In the genomic region with DNA sequence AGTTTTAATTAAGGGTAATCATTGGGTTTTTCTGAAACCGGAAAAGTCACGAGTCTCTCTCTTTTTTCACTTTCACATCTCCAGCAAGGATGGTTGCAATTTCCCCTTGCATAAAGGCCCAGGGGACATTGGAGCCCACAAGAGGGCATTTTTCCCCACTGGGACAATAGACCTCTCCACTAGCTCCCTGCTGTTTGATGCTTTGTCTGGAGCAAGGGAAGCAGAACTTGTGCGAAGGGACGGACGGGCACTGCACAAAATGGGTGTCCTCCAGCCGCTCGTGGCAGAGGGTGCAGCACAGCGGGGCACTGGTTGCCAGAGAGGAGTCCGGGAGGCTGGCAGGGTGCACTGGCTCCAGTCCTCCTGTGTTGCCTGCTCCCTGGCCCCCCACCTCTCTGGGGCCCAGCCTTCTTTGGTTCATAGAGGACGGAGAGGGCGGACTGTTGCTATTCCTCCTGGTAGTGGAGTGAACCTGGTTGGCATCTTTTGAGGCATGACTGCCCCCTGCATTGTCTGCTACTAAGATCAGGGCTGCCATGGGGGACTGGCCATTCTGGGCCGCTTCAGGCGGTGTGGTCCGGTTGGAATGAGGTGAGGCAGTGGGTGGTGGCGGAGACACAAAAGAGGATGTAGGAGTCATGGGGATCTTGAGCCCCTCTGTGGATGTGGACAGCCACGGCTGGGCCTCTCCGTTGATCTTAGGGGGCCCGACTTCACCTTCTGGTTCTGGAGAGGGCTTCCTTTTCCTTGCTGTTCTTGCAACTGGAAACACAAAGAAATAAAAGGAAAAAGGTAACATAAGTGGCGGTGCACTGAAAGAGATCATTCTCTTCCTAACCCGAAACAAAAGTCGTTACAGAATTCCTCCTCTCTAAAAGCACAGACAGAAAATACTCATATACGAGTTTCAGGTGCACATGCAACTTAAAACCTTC, we compare ENCODE assay signal across 8 cellular contexts. TPM values are rescaled to one million over a fixed set of nuclear protein-coding genes. Genes with fewer than 3 reads are reported as not detected.
DNase-seq lines count a peak whose midpoint lies in the region; ATAC-seq and TF ChIP-seq lines count a peak whose summit lies in the region.

No MANE protein-coding gene starts in this region.

- H3K4me1 Mint-ChIP-seq in T-helper 17 cell, result peaks cover 60% of the 10 kb centered on the region
- peaks cover 63% of the 10 kb centered on the region for H3K4me1 Mint-ChIP-seq in mesothelial cell of epicardium

- 3 to 5% methylated on average over 20 to 22 of the region's 22 CpGs for WGBS in upper lobe of left lung, 2 donors

- H3K27ac Mint-ChIP-seq in T-helper 17 cell, result peak overlapping the region; percentile 96
- peak overlapping the region; percentile 99 for H3K27ac Mint-ChIP-seq in mesothelial cell of epicardium

- no peak overlapping the region for H2AFZ ChIP-seq in MM.1S (ENCODE audit: low read length)

- no peaks in the 10 kb centered on the region for H3K9me2 ChIP-seq in MM.1S (replicated peaks; ENCODE audit: insufficient read depth, low read length)

- no peaks in the 10 kb centered on the region for H3K27me3 Mint-ChIP-seq in T-helper 17 cell
- no peaks in the 10 kb centered on the region for H3K27me3 Mint-ChIP-seq in mesothelial cell of epicardium (ENCODE audit: low read depth)

- H3K4me3 ChIP-seq in MM.1S (ENCODE audit: low read length) (peak overlapping the region; percentile 80), upper lobe of left lung (peak overlapping the region; percentile 43 to 78 (median 68))

- peaks cover 76% of the 10 kb centered on the region for H3F3A ChIP-seq in MM.1S (ENCODE audit: insufficient read depth, low read length)

- TF ChIP-seq CTCF in MM.1S (IDR thresholded peaks at IDR 0.05; ENCODE audit: low read length) (peak; percentile 43), mesothelial cell of epicardium (IDR thresholded peaks at IDR 0.05; ENCODE audit: unreplicated experiment) (no peak), upper lobe of left lung (IDR thresholded peaks at IDR 0.05) (peak in 2 of 6 experiments; percentile 11 to 22)

- peak overlapping the region; percentile 100 for H3K4me2 ChIP-seq in MM.1S (ENCODE audit: low read depth, low read length)

- no peak for TF ChIP-seq EP300 in upper lobe of left lung (IDR thresholded peaks at IDR 0.05)

- peak overlapping the region; percentile 96 for H3K27ac ChIP-seq in MM.1S (ENCODE audit: low read length)
- peak overlapping the region; percentile 99 to 100 (median 99) for H3K27ac ChIP-seq in upper lobe of left lung

- ATAC-seq in T-helper 17 cell (no peak), upper lobe of left lung (ENCODE audit: low FRiP score in 2 of 2) (no peak), HG03378 (IDR thresholded peaks at IDR 0.05; ENCODE audit: unreplicated experiment) (no peak)
- ATAC-seq in activated CD4-positive, CD25-positive, alpha-beta regulatory T cell treated with anti-CD3 and anti-CD28 coated beads, Interleukin-2, amount 50 U/mL, for 24 hours, result no peak

- H3K36me3 Mint-ChIP-seq in T-helper 17 cell (ENCODE audit: low read depth), result peaks cover 8% of the 10 kb centered on the region
- H3K36me3 Mint-ChIP-seq in mesothelial cell of epicardium, result peaks cover 24% of the 10 kb centered on the region

- peak; percentile 67 for DNase-seq in ELF-1 (ENCODE audit: low read depth, low spot score)
- peak; percentile 69 for DNase-seq in MM.1S
- DNase-seq in T-helper 17 cell, result peak in 1 of 3 donors; percentile 13
- peak; percentile 59 for DNase-seq in dermis blood vessel endothelial cell
- DNase-seq in mesothelial cell of epicardium (ENCODE audit: low spot score in 2 of 2, unreplicated experiment in 2 of 2), result no peak
- peak; percentile 48 to 79 for DNase-seq in upper lobe of left lung

- H3K79me2 ChIP-seq in MM.1S (ENCODE audit: low read length), result peaks cover 69% of the 10 kb centered on the region

- H3K4me1 ChIP-seq in MM.1S (ENCODE audit: low read length) (peaks cover 49% of the 10 kb centered on the region), upper lobe of left lung (peaks cover 43 to 65% (median 48%) of the 10 kb centered on the region in 4 donors)

- H3K9me3 ChIP-seq in MM.1S (replicated peaks; ENCODE audit: insufficient read depth, low read length) (no peaks in the 10 kb centered on the region), T-helper 17 cell (ENCODE audit: control insufficient read depth, low read length, poor library complexity, severe bottlenecking) (peaks cover 9% of the 10 kb centered on the region), upper lobe of left lung (no peaks in the 10 kb centered on the region)

- no peaks in the 10 kb centered on the region for H3K9me3 Mint-ChIP-seq in mesothelial cell of epicardium

- H3K27me3 ChIP-seq in MM.1S (replicated peaks; ENCODE audit: insufficient read depth, low read length) (no peaks in the 10 kb centered on the region), upper lobe of left lung (no peaks in the 10 kb centered on the region)

- H3K9ac ChIP-seq in MM.1S (ENCODE audit: low read length), result peak overlapping the region; percentile 96

- peaks cover 9% of the 10 kb centered on the region for H3K36me3 ChIP-seq in MM.1S (replicated peaks; ENCODE audit: insufficient read depth, low read length)
- H3K36me3 ChIP-seq in upper lobe of left lung, result peaks cover 0 to 24% (median 6%) of the 10 kb centered on the region in 4 donors

- TF ChIP-seq POLR2A in upper lobe of left lung (IDR thresholded peaks at IDR 0.05), result peak in 2 of 4 donors; percentile 18 to 53

- H3K4me3 Mint-ChIP-seq in T-helper 17 cell (peak overlapping the region; percentile 93), mesothelial cell of epicardium (peak overlapping the region; percentile 92)

- peaks cover 12% of the 10 kb centered on the region; the same call in 1 of the 2 replicates for H4K20me1 ChIP-seq in MM.1S (ENCODE audit: insufficient read depth, low read length)

RNA-seq across cellular contexts. Expression of a gene that starts 2.6 kb away (rescaled TPM):
- 100 to 1,000 TPM; 463 to 482 TPM for total RNA-seq in T-helper 17 cell
- 104 and 115 TPM in 2 replicates for total RNA-seq in dermis blood vessel endothelial cell
- total RNA-seq in mesothelial cell of epicardium, result 130 to 134 TPM (median 130 TPM) in 3 replicates
- 100 to 1,000 TPM in 3 of 6 donors, 10 to 100 TPM in 3; 83.8 to 157 (median 116) TPM for total RNA-seq in upper lobe of left lung

Comparison
In these comparisons a context has a peak if more than half of its experiments do, and no peak if none do; other contexts are left out.
1. DNase-seq: peak in ELF-1 (single experiment), MM.1S (single experiment), dermis blood vessel endothelial cell (single experiment) and upper lobe of left lung (2 of 2); none in mesothelial cell of epicardium (0 of 2).